Comparison of ENCODE assay signal across 8 cellular contexts in the genomic region with DNA sequence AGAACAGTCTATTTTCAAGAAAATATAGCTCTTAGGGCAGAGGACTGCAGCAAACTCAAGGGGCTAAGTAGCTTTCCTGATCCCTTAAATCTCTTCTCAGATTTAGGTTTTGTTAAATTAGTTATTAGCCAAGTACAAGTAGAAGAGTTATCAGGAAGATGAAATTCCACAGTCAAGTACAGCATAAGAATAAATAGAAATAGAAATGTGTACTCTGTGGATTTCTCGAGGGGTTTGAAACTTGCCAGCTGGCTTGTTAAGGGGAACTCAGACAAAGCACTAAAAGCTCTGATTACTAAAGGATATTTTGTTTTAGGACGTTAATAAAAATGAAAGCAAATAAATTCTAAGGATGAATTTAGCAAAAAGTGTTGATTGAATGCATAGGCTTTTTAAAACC.
"Had no signal": no experiment of that assay in that cellular context is flagged by ENCODE, and none has a peak within 500 bp of the region (broad histone marks: within the 10 kb centered on the region; RNA-seq: fewer than 3 reads in every experiment).

No MANE protein-coding gene starts in this region.

- H3K4me3 ChIP-seq: GM12878 had no signal

- DNase-seq: GDM1, GF-D8 had no signal

- ATAC-seq: GM12878 had no signal

- FAIRE-seq: G401.6, GM12878, GM12891, GM12892, GM18507, GM19239 had no signal
